ENCODE assay signal across 25 cellular contexts in genomic region chr5:122095158-122095557, GRCh38. TPM values are rescaled to one million over a fixed set of nuclear protein-coding genes. Genes with fewer than 3 reads are reported as not detected.
"Had no signal": no experiment of that assay in that cellular context is flagged by ENCODE, and none has a peak within 500 bp of the region (broad histone marks: within the 10 kb centered on the region; RNA-seq: fewer than 3 reads in every experiment).

No MANE protein-coding gene starts in this region.

- ATAC-seq: effector memory CD8-positive, alpha-beta T cell; foreskin keratinocyte; left cardiac atrium; left ventricle myocardium superior; naive thymus-derived CD4-positive, alpha-beta T cell; right cardiac atrium; stimulated activated effector memory CD8-positive, alpha-beta T cell treated with anti-CD3 and anti-CD28 coated beads, Interleukin-12 subunit alpha, Interleukin-12 subunit beta, amount 100 ng/mL, for 72 hours; stimulated activated naive CD8-positive, alpha-beta T cell treated with anti-CD3 and anti-CD28 coated beads, Interleukin-15, Interleukin-2, amounts not matched to agents 100 U/mL and 50 U/mL, for 24 hours had no signal

- H3K36me3 ChIP-seq: esophagus muscularis mucosa, ovary, suprapubic skin, thyroid gland had no signal

- H2AFZ ChIP-seq: hepatocyte had no signal

- H3K9me3 Mint-ChIP-seq: dendritic cell treated with granulocyte-macrophage colony-stimulating factor and Interleukin-4, amounts not matched to agents 40 ng/mL and 50 ng/mL, for 4 days; effector memory CD8-positive, alpha-beta T cell; naive thymus-derived CD4-positive, alpha-beta T cell; stimulated activated effector memory CD8-positive, alpha-beta T cell treated with anti-CD3 and anti-CD28 coated beads, Interleukin-12 subunit alpha, Interleukin-12 subunit beta, amount 100 ng/mL, for 72 hours; type B pancreatic cell had no signal

- H3K27ac ChIP-seq: epithelial cell of prostate, esophagus muscularis mucosa, foreskin keratinocyte, hepatocyte, ovary, suprapubic skin, thyroid gland had no signal

- H3K27ac Mint-ChIP-seq: dendritic cell treated with granulocyte-macrophage colony-stimulating factor and Interleukin-4, amounts not matched to agents 40 ng/mL and 50 ng/mL, for 4 days; effector memory CD8-positive, alpha-beta T cell; naive thymus-derived CD4-positive, alpha-beta T cell; stimulated activated effector memory CD8-positive, alpha-beta T cell treated with anti-CD3 and anti-CD28 coated beads, Interleukin-12 subunit alpha, Interleukin-12 subunit beta, amount 100 ng/mL, for 72 hours; type B pancreatic cell had no signal

- FAIRE-seq: colon, kidney, urothelium cell line had no signal

- H3K27me3 Mint-ChIP-seq: dendritic cell treated with granulocyte-macrophage colony-stimulating factor and Interleukin-4, amounts not matched to agents 40 ng/mL and 50 ng/mL, for 4 days; effector memory CD8-positive, alpha-beta T cell had no signal

- H3K4me1 ChIP-seq: foreskin keratinocyte, suprapubic skin, thyroid gland had no signal

- H3K4me2 ChIP-seq: hepatocyte, smooth muscle cell had no signal

- H3K4me3 Mint-ChIP-seq: dendritic cell treated with granulocyte-macrophage colony-stimulating factor and Interleukin-4, amounts not matched to agents 40 ng/mL and 50 ng/mL, for 4 days; effector memory CD8-positive, alpha-beta T cell; naive thymus-derived CD4-positive, alpha-beta T cell; stimulated activated effector memory CD8-positive, alpha-beta T cell treated with anti-CD3 and anti-CD28 coated beads, Interleukin-12 subunit alpha, Interleukin-12 subunit beta, amount 100 ng/mL, for 72 hours; type B pancreatic cell had no signal

- H3K9me3 ChIP-seq: esophagus muscularis mucosa, ovary, suprapubic skin, thyroid gland had no signal

- H3K79me2 ChIP-seq: hepatocyte had no signal

- H3K4me3 ChIP-seq: esophagus muscularis mucosa, hepatocyte, lung, ovary, smooth muscle cell, suprapubic skin, thyroid gland had no signal

- H3K4me1 Mint-ChIP-seq: naive thymus-derived CD4-positive, alpha-beta T cell; stimulated activated effector memory CD8-positive, alpha-beta T cell treated with anti-CD3 and anti-CD28 coated beads, Interleukin-12 subunit alpha, Interleukin-12 subunit beta, amount 100 ng/mL, for 72 hours had no signal

- H3K36me3 Mint-ChIP-seq: naive thymus-derived CD4-positive, alpha-beta T cell; stimulated activated effector memory CD8-positive, alpha-beta T cell treated with anti-CD3 and anti-CD28 coated beads, Interleukin-12 subunit alpha, Interleukin-12 subunit beta, amount 100 ng/mL, for 72 hours; type B pancreatic cell had no signal

- H3K27me3 ChIP-seq: esophagus muscularis mucosa, foreskin keratinocyte, hepatocyte, ovary, suprapubic skin, thyroid gland had no signal

- DNase-seq: effector memory CD8-positive, alpha-beta T cell; foreskin keratinocyte; kidney; left cardiac atrium; left ventricle myocardium superior; mesendoderm; naive thymus-derived CD4-positive, alpha-beta T cell; ovary; right cardiac atrium; stimulated activated CD4-positive, alpha-beta T cell treated with anti-CD3 and anti-CD28 coated beads, Interleukin-2, amount 100 ng/mL, for 48 hours; stimulated activated CD8-positive, alpha-beta memory T cell treated with anti-CD3 and anti-CD28 coated beads, Interleukin-4, amount 100 ng/mL, for 48 hours; stimulated activated naive CD8-positive, alpha-beta T cell treated with anti-CD3 and anti-CD28 coated beads, Interleukin-15, Interleukin-2, amounts not matched to agents 100 U/mL and 50 U/mL, for 24 hours; thyroid gland had no signal

RNA-seq across cellular contexts. Expression of gene LOX, which starts 17.1 kb away (rescaled TPM):
- total RNA-seq: naive thymus-derived CD4-positive, alpha-beta T cell had no signal

RNA-seq across cellular contexts. Expression of gene ZNF474, which starts 34.2 kb away (rescaled TPM):
- total RNA-seq: foreskin keratinocyte, left ventricle myocardium superior had no signal
- polyA plus RNA-seq: foreskin keratinocyte, neural cell, right cardiac atrium had no signal
